21 cellular contexts compared by ENCODE assay signal in the genomic region with DNA sequence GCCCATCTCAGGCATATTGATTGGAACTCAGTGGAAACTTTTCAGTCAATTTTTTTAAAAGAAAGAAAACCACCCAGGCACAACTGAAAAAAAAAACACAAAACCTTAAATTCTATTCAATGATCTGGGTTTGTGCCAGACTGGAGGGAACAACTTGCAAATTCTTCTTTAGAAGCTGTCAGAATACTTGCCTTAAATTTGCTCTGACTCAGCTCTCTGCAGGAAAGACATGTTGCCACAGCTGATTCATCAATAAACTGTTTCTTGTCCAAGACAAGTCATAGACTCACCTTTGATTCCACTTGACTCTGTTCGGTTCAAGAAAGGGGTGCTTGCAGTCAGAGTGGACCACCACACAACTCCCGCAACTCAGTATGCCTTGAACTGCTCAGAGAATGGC.
"Had no signal": no experiment of that assay in that cellular context is flagged by ENCODE, and none has a peak within 500 bp of the region (broad histone marks: within the 10 kb centered on the region; RNA-seq: fewer than 3 reads in every experiment).

No MANE protein-coding gene starts in this region.

- FAIRE-seq: islet of Langerhans had no signal

- H3K4me1 Mint-ChIP-seq: activated naive CD4-positive, alpha-beta T cell treated with anti-CD3 and anti-CD28 coated beads, Interleukin-2, amount 50 U/mL, for 24 hours; naive thymus-derived CD4-positive, alpha-beta T cell; neural crest cell had no signal

- H3K27ac Mint-ChIP-seq: activated CD8-positive, alpha-beta T cell treated with anti-CD3 and anti-CD28 coated beads, Interleukin-2, amount 10 ng/mL, durations not matched to agents 7 days and 5 days; activated naive CD4-positive, alpha-beta T cell treated with anti-CD3 and anti-CD28 coated beads, Interleukin-2, amount 50 U/mL, for 24 hours; naive thymus-derived CD4-positive, alpha-beta T cell had no signal

- DNase-seq: activated CD4-positive, alpha-beta T cell treated with anti-CD3 and anti-CD28 coated beads for 1 hour; activated CD4-positive, alpha-beta T cell treated with anti-CD3 and anti-CD28 coated beads, Interleukin-2, amount 50 U/mL, for 1 hour; activated CD8-positive, alpha-beta T cell treated with anti-CD3 and anti-CD28 coated beads, Interleukin-2, amount 10 ng/mL, durations not matched to agents 7 days and 5 days; activated gamma-delta T cell treated with Interleukin-2 at 50 U/mL for 16 hours; activated T-cell treated with anti-CD3 and anti-CD28 coated beads, Interleukin-2, amount 50 U/mL, for 1 hour; aorta; gastrocnemius medialis; lower lobe of right lung; naive thymus-derived CD4-positive, alpha-beta T cell; occipital lobe; posterior cingulate gyrus; retina; spleen; stimulated activated CD4-positive, alpha-beta T cell treated with anti-CD3 and anti-CD28 coated beads, Interleukin-4, amount 100 ng/mL, for 1 hour; stimulated activated naive CD4-positive, alpha-beta T cell treated with Interleukin-2 at 50 U/mL for 16 hours; T-helper 9 cell; thyroid gland; upper lobe of right lung had no signal

- H3K27me3 ChIP-seq: gastrocnemius medialis, spleen, thyroid gland, upper lobe of right lung had no signal

- ATAC-seq: activated CD8-positive, alpha-beta T cell treated with anti-CD3 and anti-CD28 coated beads, Interleukin-2, amount 10 ng/mL, durations not matched to agents 7 days and 5 days; gastrocnemius medialis; lower lobe of right lung; naive thymus-derived CD4-positive, alpha-beta T cell; upper lobe of right lung had no signal

- H3K4me1 ChIP-seq: gastrocnemius medialis, lower lobe of right lung, spleen, thyroid gland, upper lobe of right lung had no signal

- H3K36me3 Mint-ChIP-seq: activated naive CD4-positive, alpha-beta T cell treated with anti-CD3 and anti-CD28 coated beads, Interleukin-2, amount 50 U/mL, for 24 hours; naive thymus-derived CD4-positive, alpha-beta T cell had no signal

- H3K9me3 ChIP-seq: gastrocnemius medialis, lower lobe of right lung, thyroid gland, upper lobe of right lung had no signal

- H3K4me3 ChIP-seq: gastrocnemius medialis, lower lobe of right lung, spleen, thyroid gland, upper lobe of right lung had no signal

- H3K4me3 Mint-ChIP-seq: activated CD8-positive, alpha-beta T cell treated with anti-CD3 and anti-CD28 coated beads, Interleukin-2, amount 10 ng/mL, durations not matched to agents 7 days and 5 days; activated naive CD4-positive, alpha-beta T cell treated with anti-CD3 and anti-CD28 coated beads, Interleukin-2, amount 50 U/mL, for 24 hours; naive thymus-derived CD4-positive, alpha-beta T cell; neural crest cell had no signal

- H3K36me3 ChIP-seq: gastrocnemius medialis, lower lobe of right lung, spleen, thyroid gland, upper lobe of right lung had no signal

- H3K27ac ChIP-seq: gastrocnemius medialis, lower lobe of right lung, spleen, thyroid gland, upper lobe of right lung had no signal
